ENCODE assay signal across 8 cellular contexts in genomic region chr16:75379911-75380847, GRCh38. TPM values are rescaled to one million over a fixed set of nuclear protein-coding genes. Genes with fewer than 3 reads are reported as not detected.
DNase-seq lines count a peak whose midpoint lies in the region; ATAC-seq, FAIRE-seq and TF ChIP-seq lines count a peak whose summit lies in the region.

No MANE protein-coding gene starts in this region.

- DNase-seq in GM12892 (ENCODE audit: insufficient read length), result peak; percentile 24
- peak; percentile 13 for DNase-seq in M059J (ENCODE audit: low read depth)
- peak; percentile 5 for DNase-seq in activated T-helper 1 cell treated with Interleukin-2 at 50 U/mL for 16 hours (ENCODE audit: low read depth)
- DNase-seq in osteoblast (ENCODE audit: insufficient read length, low spot score, missing footprints), result peak; percentile 61
- no peak for DNase-seq in NCI-H2171 treated with DMSO at 0.1 percent for 48 hours (lab: John Stamatoyannopoulos, UW)
- no peak for DNase-seq in NCI-H2107 (lab: John Stamatoyannopoulos, UW)
- DNase-seq in suprapubic skin (ENCODE audit: low spot score in 2 of 2), result no peak

- H2AFZ ChIP-seq in osteoblast (ENCODE audit: low read length), result no peak overlapping the region

- peak; percentile 82 for ATAC-seq in GM21825 (IDR thresholded peaks at IDR 0.05; ENCODE audit: unreplicated experiment)

- H3K27me3 ChIP-seq in osteoblast (ENCODE audit: insufficient read depth, low read length), result no peaks in the 10 kb centered on the region
- H3K27me3 ChIP-seq in suprapubic skin, result no peaks in the 10 kb centered on the region

- H3K27ac ChIP-seq in osteoblast (ENCODE audit: low read depth, low read length), result peak overlapping the region; percentile 89
- no peak overlapping the region for H3K27ac ChIP-seq in suprapubic skin

- no peaks in the 10 kb centered on the region for H3K9me3 ChIP-seq in osteoblast (ENCODE audit: low read depth, low read length)
- no peaks in the 10 kb centered on the region for H3K9me3 ChIP-seq in suprapubic skin

- H4K20me1 ChIP-seq in osteoblast (ENCODE audit: insufficient read depth, low read length), result no peaks in the 10 kb centered on the region

- peaks cover 7% of the 10 kb centered on the region for H3K79me2 ChIP-seq in osteoblast (ENCODE audit: insufficient read depth, low read length)

- no peak for TF ChIP-seq CTCF in osteoblast (IDR thresholded peaks at IDR 0.05; ENCODE audit: extremely low read depth, low read depth, low read length)
- no peak for TF ChIP-seq CTCF in suprapubic skin (IDR thresholded peaks at IDR 0.05)

- peak overlapping the region; percentile 34 for H3K4me2 ChIP-seq in osteoblast (ENCODE audit: insufficient read depth, low read length)

- peaks cover 3% of the 10 kb centered on the region for H3K36me3 ChIP-seq in osteoblast (ENCODE audit: insufficient read depth, low read length)
- H3K36me3 ChIP-seq in suprapubic skin, result no peaks in the 10 kb centered on the region

- WGBS in suprapubic skin, result 69% methylated on average over 10 of the region's 10 CpGs

- peak; percentile 78 for FAIRE-seq in GM12892 (lab: Jason Lieb, UNC)

- H3K4me1 ChIP-seq in osteoblast (ENCODE audit: insufficient read depth, low read length), result peaks cover 38% of the 10 kb centered on the region
- peaks cover 56% of the 10 kb centered on the region for H3K4me1 ChIP-seq in suprapubic skin

- H3K4me3 ChIP-seq in osteoblast (ENCODE audit: insufficient read depth, low read length) (no peak overlapping the region), suprapubic skin (no peak overlapping the region)

- TF ChIP-seq POLR2A in GM12892 (IDR thresholded peaks at IDR 0.05; ENCODE audit: low read depth, low read length) (no peak), suprapubic skin (IDR thresholded peaks at IDR 0.05) (no peak)

- TF ChIP-seq EP300 in suprapubic skin (IDR thresholded peaks at IDR 0.05), result no peak

RNA-seq across cellular contexts. Expression of gene CFDP1, which starts 53.1 kb away (rescaled TPM):
- 55.3 TPM for polyA plus RNA-seq in GM12892 (2012; ENCODE audit: missing spikeins)
- total RNA-seq in M059J (2014; rRNA removed; shearing (Covaris generic)), result 91.3 and 111 TPM in 2 replicates
- total RNA-seq in osteoblast, result 37.7 and 41.3 TPM in 2 replicates
- total RNA-seq in suprapubic skin, result 10 to 100 TPM; 36.7 to 81.4 (median 48.2) TPM

Comparison
In these comparisons a context has a peak if more than half of its experiments do, and no peak if none do; other contexts are left out.
1. DNase-seq: peak in GM12892 (single experiment), M059J (single experiment), activated T-helper 1 cell treated with Interleukin-2 at 50 U/mL for 16 hours (single experiment) and osteoblast (single experiment); none in NCI-H2171 treated with DMSO at 0.1 percent for 48 hours (single experiment), NCI-H2107 (single experiment) and suprapubic skin (0 of 2).